ENCODE assay signal across 19 cellular contexts in the genomic region with DNA sequence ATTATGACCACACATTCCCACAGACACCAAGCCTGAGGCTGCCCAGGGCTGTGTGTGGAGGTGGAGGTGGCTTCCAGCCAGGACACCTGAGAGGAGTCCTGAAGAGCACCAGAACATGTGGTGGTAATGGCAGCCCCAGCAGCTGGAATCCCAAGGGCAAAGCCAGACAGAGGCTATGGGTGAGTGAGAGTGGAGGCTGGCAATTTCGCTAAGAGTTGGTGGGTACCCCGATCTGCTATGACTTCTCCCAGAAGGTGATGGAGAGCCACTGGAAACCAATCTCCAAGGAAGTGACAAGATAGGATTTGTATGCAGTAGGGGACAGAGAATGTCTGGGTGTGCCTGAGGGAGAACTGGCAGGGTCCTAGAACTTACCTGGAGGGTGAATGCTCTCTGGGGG.
DNase-seq lines count a peak whose midpoint lies in the region; ATAC-seq and TF ChIP-seq lines count a peak whose summit lies in the region.
"Had no signal": no experiment of that assay in that cellular context is flagged by ENCODE, and none has a peak within 500 bp of the region (broad histone marks: within the 10 kb centered on the region; RNA-seq: fewer than 3 reads in every experiment).

No MANE protein-coding gene starts in this region.

- no peak overlapping the region for H3K4me3 ChIP-seq in DND-41 (ENCODE audit: low read depth in 1 of 2, low read length in 2 of 2)
- H3K4me3 ChIP-seq in esophagus muscularis mucosa = no peak overlapping the region
- no peak overlapping the region for H3K4me3 ChIP-seq in CD8-positive, alpha-beta T cell (ENCODE audit: low read depth, low read length)
- H3K4me3 ChIP-seq: GM23248, PC-9 had no signal

- TF ChIP-seq CTCF in DND-41 (IDR thresholded peaks at IDR 0.05; ENCODE audit: borderline replicate concordance, extremely low read depth, low read length, poor library complexity, severe bottlenecking) (no peak), esophagus muscularis mucosa (IDR thresholded peaks at IDR 0.05) (no peak)
- TF ChIP-seq CTCF in CD8-positive, alpha-beta T cell (IDR thresholded peaks at IDR 0.05) = no peak

- H3K79me2 ChIP-seq in DND-41 (ENCODE audit: insufficient read depth, low read length) = no peaks in the 10 kb centered on the region

- no peaks in the 10 kb centered on the region for H3K9me3 ChIP-seq in DND-41 (ENCODE audit: insufficient read depth, low read length, severe bottlenecking)
- H3K9me3 ChIP-seq in T-helper 17 cell (ENCODE audit: control insufficient read depth, low read length, poor library complexity, severe bottlenecking) = no peaks in the 10 kb centered on the region
- no peaks in the 10 kb centered on the region for H3K9me3 ChIP-seq in esophagus muscularis mucosa
- no peaks in the 10 kb centered on the region for H3K9me3 ChIP-seq in CD8-positive, alpha-beta T cell (ENCODE audit: low read length)

- H2AFZ ChIP-seq in DND-41 (ENCODE audit: low read depth, low read length) = no peak overlapping the region
- H2AFZ ChIP-seq: GM23248, PC-9 had no signal

- WGBS in esophagus muscularis mucosa = 95% methylated on average over 2 of the region's 2 CpGs

- TF ChIP-seq EP300 in esophagus muscularis mucosa (IDR thresholded peaks at IDR 0.05) = no peak

- H3K4me1 Mint-ChIP-seq in T-helper 17 cell = peaks cover 6% of the 10 kb centered on the region
- H3K4me1 Mint-ChIP-seq in stimulated activated memory B cell treated with anti-CD40 and anti-IgM and Interleukin-4, amounts not matched to agents 10 μg/mL and 1 μg/mL and 100 μg/mL, for 72 hours = peaks cover 57% of the 10 kb centered on the region
- H3K4me1 Mint-ChIP-seq in CD8-positive, alpha-beta T cell (ENCODE audit: low read depth) = no peaks in the 10 kb centered on the region

- H3K4me1 ChIP-seq in DND-41 (ENCODE audit: insufficient read depth, low read length) (no peaks in the 10 kb centered on the region), esophagus muscularis mucosa (peaks cover 0 to 4% (median 0%) of the 10 kb centered on the region in 4 donors)
- no peaks in the 10 kb centered on the region for H3K4me1 ChIP-seq in CD8-positive, alpha-beta T cell (ENCODE audit: insufficient read depth, low read length)

- ATAC-seq in DND-41 (ENCODE audit: insufficient read depth, low read depth) = peak; percentile 13; the same call in 1 of the 3 replicates
- no peak for ATAC-seq in T-helper 17 cell
- ATAC-seq in stimulated activated memory B cell treated with anti-CD40 and anti-IgM and Interleukin-4, amounts not matched to agents 10 μg/mL and 1 μg/mL and 100 μg/mL, for 72 hours = no peak
- ATAC-seq in CD8-positive, alpha-beta T cell = no peak
- no peak for ATAC-seq in GM21619 (IDR thresholded peaks at IDR 0.05; ENCODE audit: unreplicated experiment)
- ATAC-seq in HG03565 (IDR thresholded peaks at IDR 0.05; ENCODE audit: unreplicated experiment) = no peak

- H3K4me2 ChIP-seq in DND-41 (ENCODE audit: insufficient read depth, low read length) = no peak overlapping the region
- H3K4me2 ChIP-seq: PC-9 had no signal

- no peak for TF ChIP-seq POLR2A in esophagus muscularis mucosa (IDR thresholded peaks at IDR 0.05; ENCODE audit: low read depth)

- H3K36me3 Mint-ChIP-seq in T-helper 17 cell (ENCODE audit: low read depth) = peaks cover 17% of the 10 kb centered on the region
- H3K36me3 Mint-ChIP-seq in stimulated activated memory B cell treated with anti-CD40 and anti-IgM and Interleukin-4, amounts not matched to agents 10 μg/mL and 1 μg/mL and 100 μg/mL, for 72 hours = peaks cover 71% of the 10 kb centered on the region
- H3K36me3 Mint-ChIP-seq in CD8-positive, alpha-beta T cell = peaks cover 89% of the 10 kb centered on the region

- POLR2A ChIA-PET in CD8-positive, alpha-beta T cell (lab: Charles Lee) = no interaction called here

- intact Hi-C loops in esophagus muscularis mucosa (cut with DNase I) = loop anchor here (10.0 kb wide), 1 partner anchor 176 kb away; no protein-coding TSS in a partner anchor
- intact Hi-C loops in CD8-positive, alpha-beta T cell (cut with DNase I, micrococcal nuclease) = loop anchor here in 1 of 2 experiments (5.0 kb wide), 1 partner anchor 254 kb away; no protein-coding TSS in a partner anchor

- H3K27ac ChIP-seq in DND-41 (ENCODE audit: low read length) (no peak overlapping the region), esophagus muscularis mucosa (replicated peaks in 1 of 4) (no peak overlapping the region)
- H3K27ac ChIP-seq in CD8-positive, alpha-beta T cell (ENCODE audit: low read depth, low read length) = no peak overlapping the region
- H3K27ac ChIP-seq: GM23248, PC-9 had no signal

- H3K4me3 Mint-ChIP-seq in T-helper 17 cell = peak overlapping the region; percentile 19
- peak overlapping the region; percentile 28 for H3K4me3 Mint-ChIP-seq in stimulated activated memory B cell treated with anti-CD40 and anti-IgM and Interleukin-4, amounts not matched to agents 10 μg/mL and 1 μg/mL and 100 μg/mL, for 72 hours
- no peak overlapping the region for H3K4me3 Mint-ChIP-seq in CD8-positive, alpha-beta T cell
- H3K4me3 Mint-ChIP-seq: CD4-positive, CD25-positive, alpha-beta regulatory T cell had no signal

- H3K36me3 ChIP-seq in DND-41 (ENCODE audit: insufficient read depth, low read length) = peaks cover 94% of the 10 kb centered on the region
- H3K36me3 ChIP-seq in esophagus muscularis mucosa = peaks cover 55 to 98% (median 83%) of the 10 kb centered on the region in 4 donors
- H3K36me3 ChIP-seq in CD8-positive, alpha-beta T cell (ENCODE audit: insufficient read depth, low read length) = peaks cover 46% of the 10 kb centered on the region

- no peaks in the 10 kb centered on the region for H3K27me3 Mint-ChIP-seq in T-helper 17 cell
- H3K27me3 Mint-ChIP-seq in stimulated activated memory B cell treated with anti-CD40 and anti-IgM and Interleukin-4, amounts not matched to agents 10 μg/mL and 1 μg/mL and 100 μg/mL, for 72 hours = no peaks in the 10 kb centered on the region
- H3K27me3 Mint-ChIP-seq in CD8-positive, alpha-beta T cell (ENCODE audit: low read depth) = no peaks in the 10 kb centered on the region
- H3K27me3 Mint-ChIP-seq: CD4-positive, CD25-positive, alpha-beta regulatory T cell had no signal

- no peak overlapping the region for H3K9ac ChIP-seq in DND-41 (ENCODE audit: low read depth, low read length)
- H3K9ac ChIP-seq: GM23248 had no signal

- CTCF ChIA-PET in CD8-positive, alpha-beta T cell (lab: Charles Lee) = no interaction called here

- peak overlapping the region; percentile 92 for H3K27ac Mint-ChIP-seq in T-helper 17 cell
- H3K27ac Mint-ChIP-seq in stimulated activated memory B cell treated with anti-CD40 and anti-IgM and Interleukin-4, amounts not matched to agents 10 μg/mL and 1 μg/mL and 100 μg/mL, for 72 hours = peak overlapping the region; percentile 80
- H3K27ac Mint-ChIP-seq in CD8-positive, alpha-beta T cell = no peak overlapping the region
- H3K27ac Mint-ChIP-seq: CD4-positive, CD25-positive, alpha-beta regulatory T cell had no signal

- peaks cover 11% of the 10 kb centered on the region for H4K20me1 ChIP-seq in DND-41 (ENCODE audit: insufficient read depth, low read length)

- H3K27me3 ChIP-seq in DND-41 (ENCODE audit: insufficient read depth, low read length, poor library complexity) = no peaks in the 10 kb centered on the region
- H3K27me3 ChIP-seq in esophagus muscularis mucosa = no peaks in the 10 kb centered on the region
- H3K27me3 ChIP-seq in CD8-positive, alpha-beta T cell (ENCODE audit: insufficient read depth, low read length) = no peaks in the 10 kb centered on the region

- peaks cover 3% of the 10 kb centered on the region for H3K9me3 Mint-ChIP-seq in stimulated activated memory B cell treated with anti-CD40 and anti-IgM and Interleukin-4, amounts not matched to agents 10 μg/mL and 1 μg/mL and 100 μg/mL, for 72 hours
- H3K9me3 Mint-ChIP-seq in CD8-positive, alpha-beta T cell = no peaks in the 10 kb centered on the region
- H3K9me3 Mint-ChIP-seq: CD4-positive, CD25-positive, alpha-beta regulatory T cell had no signal

- no peak for DNase-seq in DND-41
- DNase-seq in T-helper 17 cell = no peak
- DNase-seq in esophagus muscularis mucosa (ENCODE audit: extremely low spot score) = peak; percentile 47
- no peak for DNase-seq in CD8-positive, alpha-beta T cell
- DNase-seq in GF-D8 (lab: John Stamatoyannopoulos, UW) = no peak
- DNase-seq: CD4-positive, CD25-positive, alpha-beta regulatory T cell; DMS53; GM23248; HCEC 1CT; KBM-7; MV-4-11; NCI-H1417; NCI-H187 treated with DMSO at 0.1 percent for 48 hours; NCI-H446; NCI-H69; PC-9 had no signal
